Comparison of ENCODE assay signal across 14 cellular contexts in genomic region chr1:221456918-221457317, GRCh38.
DNase-seq lines count a peak whose midpoint lies in the region; TF ChIP-seq lines count a peak whose summit lies in the region.
"Had no signal": no experiment of that assay in that cellular context is flagged by ENCODE, and none has a peak within 500 bp of the region (broad histone marks: within the 10 kb centered on the region; RNA-seq: fewer than 3 reads in every experiment).

No MANE protein-coding gene starts in this region.

- POLR2A ChIA-PET in SK-N-SH (lab: Yijun Ruan, JAX) = no interaction called here

- H3K27me3 ChIP-seq in SK-N-SH (ENCODE audit: insufficient read depth) = no peaks in the 10 kb centered on the region
- H3K27me3 ChIP-seq in osteoblast (ENCODE audit: insufficient read depth, low read length) = no peaks in the 10 kb centered on the region
- H3K27me3 ChIP-seq in mesendoderm (ENCODE audit: insufficient read depth, low read length, poor library complexity) = no peaks in the 10 kb centered on the region
- H3K27me3 ChIP-seq: BE2C had no signal

- DNase-seq in SK-N-SH = no peak
- DNase-seq in fibroblast of mammary gland (ENCODE audit: low read depth) = peak; percentile 39
- no peak for DNase-seq in SIG-M5 treated with dmso at 0.1 percent for 504 hours (lab: John Stamatoyannopoulos, UW; ENCODE audit: unreplicated experiment)
- no peak for DNase-seq in cortex of kidney (lab: John Stamatoyannopoulos, UW)
- DNase-seq in osteoblast (ENCODE audit: insufficient read length, low spot score, missing footprints) = no peak
- no peak for DNase-seq in mesendoderm
- DNase-seq: ACHN; BE2C; C1 segment of cervical spinal cord; CD4-positive, CD25-positive, alpha-beta regulatory T cell; CD8-positive, alpha-beta memory T cell; COR-L47; H9 had no signal

- H2AFZ ChIP-seq in SK-N-SH (ENCODE audit: low read depth) = no peak overlapping the region
- no peak overlapping the region for H2AFZ ChIP-seq in osteoblast (ENCODE audit: low read length)

- H3K9ac ChIP-seq in SK-N-SH (no peak overlapping the region), mesendoderm (ENCODE audit: low read length) (no peak overlapping the region)

- no peaks in the 10 kb centered on the region for H3K9me2 ChIP-seq in SK-N-SH

- H4K20me1 ChIP-seq in SK-N-SH (ENCODE audit: insufficient read depth) = no peaks in the 10 kb centered on the region
- H4K20me1 ChIP-seq in osteoblast (ENCODE audit: insufficient read depth, low read length) = no peaks in the 10 kb centered on the region

- no peak overlapping the region for H2BK120ac ChIP-seq in mesendoderm (ENCODE audit: low read depth, low read length)

- no peak overlapping the region for H2BK15ac ChIP-seq in mesendoderm (replicated peaks; ENCODE audit: low read depth)

- peaks cover 3% of the 10 kb centered on the region for H3K9me3 Mint-ChIP-seq in nephron
- H3K9me3 Mint-ChIP-seq: CD4-positive, CD25-positive, alpha-beta regulatory T cell had no signal

- TF ChIP-seq EP300 in SK-N-SH (IDR thresholded peaks at IDR 0.05; ENCODE audit: borderline replicate concordance in 1 of 2, low read depth in 1 of 2, low read length in 1 of 2) = no peak

- no peaks in the 10 kb centered on the region for H3K9me3 ChIP-seq in SK-N-SH
- no peaks in the 10 kb centered on the region for H3K9me3 ChIP-seq in osteoblast (ENCODE audit: low read depth, low read length)
- H3K9me3 ChIP-seq: BE2C had no signal

- WGBS in SK-N-SH (ENCODE audit: low lambda C conversion rate) = 93% methylated on average over 4 of the region's 4 CpGs
- 100% methylated on average over 2 of the region's 4 CpGs for WGBS in mesendoderm (ENCODE audit: extremely low coverage, insufficient coverage, low lambda C conversion rate)

- peaks cover 32% of the 10 kb centered on the region for H3K4me1 Mint-ChIP-seq in nephron
- H3K4me1 Mint-ChIP-seq: CD4-positive, CD25-positive, alpha-beta regulatory T cell; CD8-positive, alpha-beta memory T cell had no signal

- no peaks in the 10 kb centered on the region for H3K27me3 Mint-ChIP-seq in nephron (ENCODE audit: low read depth)

- no peak for TF ChIP-seq RAD21 in SK-N-SH (IDR thresholded peaks at IDR 0.05; ENCODE audit: low read length)

- no peak overlapping the region for H3K56ac ChIP-seq in mesendoderm (ENCODE audit: low read length)

- no peak overlapping the region for H2AK5ac ChIP-seq in mesendoderm (ENCODE audit: low read length)

- peaks cover 14% of the 10 kb centered on the region for H3F3A ChIP-seq in SK-N-SH (replicated peaks; ENCODE audit: insufficient read depth)

- H3K27ac ChIP-seq in SK-N-SH (ENCODE audit: low read depth in 2 of 2, low read length in 1 of 2) (peak overlapping the region; percentile 82 to 84; a peak in 3 of 4 replicates), osteoblast (ENCODE audit: low read depth, low read length) (no peak overlapping the region), mesendoderm (ENCODE audit: low read depth, low read length) (no peak overlapping the region)

- H4K8ac ChIP-seq in mesendoderm (ENCODE audit: low read depth, low read length) = no peak overlapping the region

- H3K4me2 ChIP-seq in SK-N-SH (no peak overlapping the region), osteoblast (ENCODE audit: insufficient read depth, low read length) (no peak overlapping the region), mesendoderm (ENCODE audit: low read length) (no peak overlapping the region)

- H3K4me3 Mint-ChIP-seq in nephron = no peak overlapping the region
- H3K4me3 Mint-ChIP-seq: CD4-positive, CD25-positive, alpha-beta regulatory T cell; CD8-positive, alpha-beta memory T cell; H9 had no signal

- no peaks in the 10 kb centered on the region for H3K36me3 ChIP-seq in SK-N-SH (replicated peaks in 1 of 2; ENCODE audit: control insufficient read depth in 1 of 2, insufficient read depth in 2 of 2, low read length in 1 of 2)
- H3K36me3 ChIP-seq in osteoblast (ENCODE audit: insufficient read depth, low read length) = no peaks in the 10 kb centered on the region
- no peaks in the 10 kb centered on the region for H3K36me3 ChIP-seq in mesendoderm (ENCODE audit: control insufficient read depth, insufficient read depth, low read length)
- H3K36me3 ChIP-seq: BE2C had no signal

- H3K79me1 ChIP-seq in mesendoderm (ENCODE audit: low read length) = no peaks in the 10 kb centered on the region

- TF ChIP-seq CTCF in SK-N-SH (IDR thresholded peaks at IDR 0.05) (no peak), fibroblast of mammary gland (conservative IDR thresholded peaks at IDR 0.05; ENCODE audit: control insufficient read depth, insufficient read depth, low read depth, low read length) (no peak), nephron (IDR thresholded peaks at IDR 0.05; ENCODE audit: unreplicated experiment in 3 of 3) (no peak), osteoblast (IDR thresholded peaks at IDR 0.05; ENCODE audit: extremely low read depth, low read depth, low read length) (no peak)

- no peak overlapping the region for H3K4ac ChIP-seq in mesendoderm (ENCODE audit: low read depth, low read length)

- H3K36me3 Mint-ChIP-seq in nephron (ENCODE audit: low read depth) = no peaks in the 10 kb centered on the region
- H3K36me3 Mint-ChIP-seq: CD4-positive, CD25-positive, alpha-beta regulatory T cell; CD8-positive, alpha-beta memory T cell had no signal

- no peak overlapping the region for H3K23ac ChIP-seq in mesendoderm (ENCODE audit: low read length)

- CTCF ChIA-PET in SK-N-SH (lab: Yijun Ruan, JAX) = interaction anchor here (2.5 kb wide), 1 partner anchor 21 kb away, joined by 12 read pairs; no protein-coding TSS in a partner anchor

- no peak overlapping the region for H4K5ac ChIP-seq in mesendoderm (ENCODE audit: low read length)

- peak overlapping the region; percentile 6 to 85 (median 37) for H3K27ac Mint-ChIP-seq in nephron
- H3K27ac Mint-ChIP-seq: CD4-positive, CD25-positive, alpha-beta regulatory T cell; CD8-positive, alpha-beta memory T cell; H9 had no signal

- peaks cover 4 to 23% of the 10 kb centered on the region in 2 experiments; a peak in 2 of 4 replicates for H3K4me1 ChIP-seq in SK-N-SH (ENCODE audit: control insufficient read depth in 1 of 2, insufficient read depth in 2 of 2, low read depth in 1 of 2, low read length in 1 of 2)
- H3K4me1 ChIP-seq in osteoblast (ENCODE audit: insufficient read depth, low read length) = peaks cover 9% of the 10 kb centered on the region
- H3K4me1 ChIP-seq in mesendoderm (ENCODE audit: control insufficient read depth, low read depth, low read length) = no peaks in the 10 kb centered on the region

- H3K79me2 ChIP-seq in SK-N-SH (ENCODE audit: insufficient read depth) (no peaks in the 10 kb centered on the region), osteoblast (ENCODE audit: insufficient read depth, low read length) (no peaks in the 10 kb centered on the region), mesendoderm (ENCODE audit: control insufficient read depth, insufficient read depth, low read length) (no peaks in the 10 kb centered on the region)

- H2BK5ac ChIP-seq in mesendoderm (ENCODE audit: low read length) = no peak overlapping the region

- H3K4me3 ChIP-seq in SK-N-SH (ENCODE audit: low read depth in 2 of 2, low read length in 1 of 2) = no peak overlapping the region
- no peak overlapping the region for H3K4me3 ChIP-seq in fibroblast of mammary gland (ENCODE audit: control insufficient read depth, low read depth, low read length)
- H3K4me3 ChIP-seq in osteoblast (ENCODE audit: insufficient read depth, low read length) = no peak overlapping the region
- no peak overlapping the region for H3K4me3 ChIP-seq in mesendoderm (ENCODE audit: low read length)

- no peak overlapping the region for H3K18ac ChIP-seq in mesendoderm (ENCODE audit: low read length)

TF ChIP-seq in SK-N-SH, 30 proteins besides CTCF, POLR2A, EP300 and RAD21 (continues in another document):
- TF ChIP-seq PBX3 (IDR thresholded peaks at IDR 0.05) (no peak), GABPA (IDR thresholded peaks at IDR 0.05; ENCODE audit: low read depth) (no peak), TEAD4 (IDR thresholded peaks at IDR 0.05; ENCODE audit: borderline replicate concordance, insufficient read depth) (no peak), EZH2phosphoT487 (IDR thresholded peaks at IDR 0.05; ENCODE audit: borderline replicate concordance, low read depth) (no peak), SIN3A (IDR thresholded peaks at IDR 0.05; ENCODE audit: borderline replicate concordance, low read depth, low read length) (no peak), CHD2 (IDR thresholded peaks at IDR 0.05; ENCODE audit: low read length, partially characterized antibody) (no peak), IRF3 (IDR thresholded peaks at IDR 0.05; ENCODE audit: low read depth, low read length) (no peak)

Comparison
In these comparisons a context has a peak if more than half of its experiments do, and no peak if none do; other contexts are left out.
1. H3K27ac ChIP-seq: peak in SK-N-SH (2 of 2); none in osteoblast (single experiment) and mesendoderm (single experiment).